In the genomic region with DNA sequence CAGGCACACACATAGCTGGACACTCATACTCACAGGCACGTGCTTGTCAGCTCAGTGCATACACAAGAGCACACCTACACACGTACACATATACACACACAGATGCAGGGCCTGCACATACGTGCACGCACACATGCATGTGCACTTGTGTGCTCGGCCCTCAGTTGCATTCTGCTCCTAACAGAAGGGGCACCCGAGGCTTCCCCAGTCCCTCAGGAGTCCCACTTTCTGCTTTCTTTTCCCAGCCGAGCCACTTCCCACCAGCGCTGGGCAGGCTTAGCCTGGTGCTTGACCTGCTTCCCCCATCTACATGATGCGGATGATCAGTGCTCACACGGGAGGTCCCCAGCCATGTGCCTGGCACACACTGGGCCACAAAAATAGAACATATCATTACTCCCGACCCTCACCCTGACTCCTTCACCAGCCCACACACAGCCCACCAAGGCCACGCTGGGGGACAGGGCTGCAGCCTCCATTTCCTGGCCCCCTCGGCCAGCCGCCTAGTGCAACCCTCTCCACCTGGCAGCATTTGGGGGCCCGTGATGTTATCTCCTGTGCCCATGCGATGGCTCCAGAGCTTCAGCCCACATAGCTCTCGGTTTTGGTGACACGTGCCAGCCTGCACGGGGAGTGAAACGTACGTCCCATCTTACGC, we compare ENCODE assay signal across 23 cellular contexts.
A peak's percentile ranks its signal among the peaks of the same experiment; 100 is the strongest.
DNase-seq lines count a peak whose midpoint lies in the region; ATAC-seq and TF ChIP-seq lines count a peak whose summit lies in the region.
"Had no signal": no experiment of that assay in that cellular context is flagged by ENCODE, and none has a peak within 500 bp of the region (broad histone marks: within the 10 kb centered on the region; RNA-seq: fewer than 3 reads in every experiment).

No MANE protein-coding gene starts in this region.

- H3K27ac Mint-ChIP-seq in activated CD8-positive, alpha-beta memory T cell treated with anti-CD3 and anti-CD28 coated beads, Interleukin-2, amount 10 ng/mL, durations not matched to agents 7 days and 5 days, result no peak overlapping the region
- H3K27ac Mint-ChIP-seq in osteocyte (ENCODE audit: unreplicated experiment) (no peak overlapping the region), Caco-2 (ENCODE audit: unreplicated experiment) (no peak overlapping the region)
- H3K27ac Mint-ChIP-seq: CD8-positive, alpha-beta memory T cell had no signal

- 85 to 89% methylated on average over 22 of the region's 22 CpGs for whole genome bisulfite sequencing in lower leg skin, 2 donors

- H3K9me3 Mint-ChIP-seq in activated CD8-positive, alpha-beta memory T cell treated with anti-CD3 and anti-CD28 coated beads, Interleukin-2, amount 10 ng/mL, durations not matched to agents 7 days and 5 days (ENCODE audit: low read depth), result no peaks in the 10 kb centered on the region
- H3K9me3 Mint-ChIP-seq in osteocyte (ENCODE audit: unreplicated experiment) (peaks cover 6% of the 10 kb centered on the region), Caco-2 (ENCODE audit: unreplicated experiment) (no peaks in the 10 kb centered on the region)
- H3K9me3 Mint-ChIP-seq: CD8-positive, alpha-beta memory T cell had no signal

- CTCF ChIA-PET in activated CD8-positive, alpha-beta memory T cell treated with anti-CD3 and anti-CD28 coated beads, Interleukin-2, amount 10 ng/mL, durations not matched to agents 7 days and 5 days (lab: Charles Lee), result no interaction called here
- CTCF ChIA-PET in Caco-2 (lab: Charles Lee), result no interaction called here

- no peaks in the 10 kb centered on the region for H3K27me3 Mint-ChIP-seq in activated CD8-positive, alpha-beta memory T cell treated with anti-CD3 and anti-CD28 coated beads, Interleukin-2, amount 10 ng/mL, durations not matched to agents 7 days and 5 days
- no peaks in the 10 kb centered on the region for H3K27me3 Mint-ChIP-seq in osteocyte (ENCODE audit: unreplicated experiment)
- peaks cover 45% of the 10 kb centered on the region for H3K27me3 Mint-ChIP-seq in Caco-2 (ENCODE audit: insufficient read depth, unreplicated experiment)

- no peak overlapping the region for H3K4me3 Mint-ChIP-seq in activated CD8-positive, alpha-beta memory T cell treated with anti-CD3 and anti-CD28 coated beads, Interleukin-2, amount 10 ng/mL, durations not matched to agents 7 days and 5 days
- H3K4me3 Mint-ChIP-seq in osteocyte (ENCODE audit: unreplicated experiment) (no peak overlapping the region), Caco-2 (ENCODE audit: unreplicated experiment) (no peak overlapping the region)
- H3K4me3 Mint-ChIP-seq: CD8-positive, alpha-beta memory T cell had no signal

- no peaks in the 10 kb centered on the region for H3K27me3 ChIP-seq in HAP-1 (ENCODE audit: low read depth)
- H3K27me3 ChIP-seq in Caco-2 (replicated peaks; ENCODE audit: control insufficient read depth, insufficient read depth, low read length), result peaks cover 1% of the 10 kb centered on the region

- H3K4me3 ChIP-seq in lower leg skin (ENCODE audit: low read depth, poor library complexity, severe bottlenecking), result no peak overlapping the region
- H3K4me3 ChIP-seq in HAP-1, result no peak overlapping the region
- no peak overlapping the region for H3K4me3 ChIP-seq in Caco-2 (ENCODE audit: low read depth, low read length)

- H3K4me1 ChIP-seq in HAP-1 (no peaks in the 10 kb centered on the region), Caco-2 (no peaks in the 10 kb centered on the region)

- in situ Hi-C loops in HAP-1 (cut with MboI; ENCODE audit: low sequenced_read_pairs), result no loop called here

- BruUV-seq in Caco-2 (replicated peaks; lab: Mats Ljungman, UMichigan), result no TSS peak

- no peak for TF ChIP-seq POLR2A in lower leg skin (IDR thresholded peaks at IDR 0.05)

- intact Hi-C loops in lower leg skin (cut with DNase I; ENCODE audit: low total_unique reads) (no loop called here), Caco-2 (cut with micrococcal nuclease; ENCODE audit: unreplicated experiment) (no loop called here)

- peak; percentile 16 for DNase-seq in activated CD8-positive, alpha-beta memory T cell treated with anti-CD3 and anti-CD28 coated beads, Interleukin-2, amount 10 ng/mL, durations not matched to agents 7 days and 5 days
- DNase-seq in activated CD8-positive, alpha-beta memory T cell treated with anti-CD3 and anti-CD28 coated beads, Interleukin-2, amount 50 U/mL, for 4 hours, result no peak
- DNase-seq in lower leg skin (ENCODE audit: low spot score in 2 of 2) (peak; percentile 4 to 68), osteocyte (ENCODE audit: extremely low spot score, unreplicated experiment) (peak; percentile 81), HAP-1 (ENCODE audit: low spot score in 2 of 2) (no peak), NCI-H748 treated with DMSO at 0.1 percent for 48 hours (lab: John Stamatoyannopoulos, UW) (no peak), Caco-2 (no peak)
- DNase-seq: 8988T; AML-193; C1 segment of cervical spinal cord; CD8-positive, alpha-beta memory T cell; GDM1; GOT3; Karpas-422; MV-4-11; NCI-H1105 treated with DMSO at 0.1 percent for 48 hours; NCI-H1694; NCI-H2081; NCI-H2171; NCI-H345; NCI-H524; NCI-H82 had no signal

- no peak for TF ChIP-seq CTCF in lower leg skin (IDR thresholded peaks at IDR 0.05)
- no peak for TF ChIP-seq CTCF in osteocyte (IDR thresholded peaks at IDR 0.05)
- TF ChIP-seq CTCF in Caco-2 (IDR thresholded peaks at IDR 0.05; ENCODE audit: insufficient read depth in 1 of 2, low read depth in 1 of 2, low read length in 1 of 2, severe bottlenecking in 1 of 2, unreplicated experiment in 1 of 2), result no peak

- ATAC-seq in activated CD8-positive, alpha-beta memory T cell treated with anti-CD3 and anti-CD28 coated beads, Interleukin-2, amount 10 ng/mL, durations not matched to agents 7 days and 5 days, result no peak
- ATAC-seq: Panc1 had no signal

- no peaks in the 10 kb centered on the region for H3K9me3 ChIP-seq in HAP-1
- no peaks in the 10 kb centered on the region for H3K9me3 ChIP-seq in Caco-2

- no peaks in the 10 kb centered on the region for H3K4me1 Mint-ChIP-seq in activated CD8-positive, alpha-beta memory T cell treated with anti-CD3 and anti-CD28 coated beads, Interleukin-2, amount 10 ng/mL, durations not matched to agents 7 days and 5 days
- H3K4me1 Mint-ChIP-seq in osteocyte (ENCODE audit: unreplicated experiment), result no peaks in the 10 kb centered on the region
- no peaks in the 10 kb centered on the region for H3K4me1 Mint-ChIP-seq in Caco-2 (ENCODE audit: low read depth, unreplicated experiment)
- H3K4me1 Mint-ChIP-seq: CD8-positive, alpha-beta memory T cell had no signal

- H3K36me3 ChIP-seq in HAP-1 (replicated peaks), result no peaks in the 10 kb centered on the region
- no peaks in the 10 kb centered on the region for H3K36me3 ChIP-seq in Caco-2 (ENCODE audit: control insufficient read depth, insufficient read depth, low read length)

- POLR2A ChIA-PET in Caco-2 (lab: Charles Lee), result no interaction called here

- H3K36me3 Mint-ChIP-seq in activated CD8-positive, alpha-beta memory T cell treated with anti-CD3 and anti-CD28 coated beads, Interleukin-2, amount 10 ng/mL, durations not matched to agents 7 days and 5 days, result no peaks in the 10 kb centered on the region
- no peaks in the 10 kb centered on the region for H3K36me3 Mint-ChIP-seq in osteocyte (ENCODE audit: unreplicated experiment)
- H3K36me3 Mint-ChIP-seq in Caco-2 (ENCODE audit: insufficient read depth, unreplicated experiment), result no peaks in the 10 kb centered on the region
- H3K36me3 Mint-ChIP-seq: CD8-positive, alpha-beta memory T cell had no signal

Comparison
In these comparisons a context has a peak if more than half of its experiments do, and no peak if none do; other contexts are left out.
1. DNase-seq: peak in activated CD8-positive, alpha-beta memory T cell treated with anti-CD3 and anti-CD28 coated beads, Interleukin-2, amount 10 ng/mL, durations not matched to agents 7 days and 5 days (single experiment), lower leg skin (2 of 2) and osteocyte (single experiment); none in activated CD8-positive, alpha-beta memory T cell treated with anti-CD3 and anti-CD28 coated beads, Interleukin-2, amount 50 U/mL, for 4 hours (single experiment), HAP-1 (0 of 2), NCI-H748 treated with DMSO at 0.1 percent for 48 hours (single experiment) and Caco-2 (0 of 2).